ENCODE assay signal across 4 cellular contexts in genomic region chr2:29599946-29600345, GRCh38.
"Had no signal": no experiment of that assay in that cellular context is flagged by ENCODE, and none has a peak within 500 bp of the region (broad histone marks: within the 10 kb centered on the region; RNA-seq: fewer than 3 reads in every experiment).

No MANE protein-coding gene starts in this region.

- H3K4me3 ChIP-seq: GM23338 had no signal

- H3K27me3 Mint-ChIP-seq: IgD-negative memory B cell had no signal

- DNase-seq: H9, HCEC 1CT had no signal

- ATAC-seq: GM23338 had no signal

- H3K4me2 ChIP-seq: GM23338 had no signal

- H3K4me3 Mint-ChIP-seq: GM23338, H9, IgD-negative memory B cell had no signal

- H3K4me1 Mint-ChIP-seq: IgD-negative memory B cell had no signal

- H3K27ac Mint-ChIP-seq: GM23338 had no signal
